8 cellular contexts compared by ENCODE assay signal in the genomic region with DNA sequence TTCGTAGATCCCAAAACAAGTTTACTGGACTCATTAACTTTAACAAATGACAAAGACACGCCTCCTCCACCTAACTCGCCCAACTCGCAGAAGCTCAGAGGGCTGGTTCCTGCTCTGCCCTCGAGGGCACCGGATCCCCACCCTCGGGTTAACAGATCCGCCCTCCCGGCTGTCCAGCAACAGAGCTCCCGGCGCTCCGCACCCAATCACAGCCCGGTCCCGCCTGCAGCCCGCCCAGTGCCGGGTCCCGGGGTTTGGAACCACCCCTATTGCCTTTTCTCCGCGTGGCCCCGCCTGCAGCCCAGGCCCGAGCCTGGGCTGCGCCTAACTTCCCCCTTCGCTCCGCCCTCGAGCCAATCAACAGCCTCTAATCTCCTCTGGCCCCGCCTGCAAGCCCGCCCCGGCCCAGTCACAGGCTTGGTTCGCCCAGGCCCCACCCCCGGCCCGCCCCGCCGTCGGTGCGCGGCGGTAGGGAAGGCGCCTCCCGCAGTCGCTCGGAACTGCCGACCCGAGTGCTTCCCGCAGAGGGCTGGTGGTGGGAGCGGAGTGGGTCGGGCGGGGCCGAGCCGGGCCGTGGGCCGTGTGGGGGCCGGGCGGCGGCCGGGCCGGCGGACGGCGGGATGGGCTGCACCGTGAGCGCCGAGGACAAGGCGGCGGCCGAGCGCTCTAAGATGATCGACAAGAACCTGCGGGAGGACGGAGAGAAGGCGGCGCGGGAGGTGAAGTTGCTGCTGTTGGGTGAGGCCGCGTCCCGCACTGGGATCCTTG. TPM values are rescaled to one million over a fixed set of nuclear protein-coding genes. Genes with fewer than 3 reads are reported as not detected.
DNase-seq lines count a peak whose midpoint lies in the region; ATAC-seq lines count a peak whose summit lies in the region.

A gene (plus strand): TSS at position 489 of the 768 bp plus-strand sequence. CDS start 132 bp downstream, at position 621.

- no peaks in the 10 kb centered on the region for H3K9me3 Mint-ChIP-seq in activated naive CD4-positive, alpha-beta T cell treated with anti-CD3 and anti-CD28 coated beads, Interleukin-2, amount 50 U/mL, for 72 hours

- peak within 1 kb of the TSS; percentile 71 for H3K4me3 ChIP-seq in GM08714 (ENCODE audit: low read length)

- DNase-seq in NCI-H1092 treated with DMSO at 0.1 percent for 48 hours (lab: John Stamatoyannopoulos, UW) (peak; percentile 96), SKM-1 (lab: John Stamatoyannopoulos, UW; ENCODE audit: unreplicated experiment) (peak; percentile 98), globus pallidus (ENCODE audit: low spot score) (peak; percentile 100), occipital lobe (lab: John Stamatoyannopoulos, UW) (peak; percentile 99)
- peak; percentile 99 for DNase-seq in activated naive CD4-positive, alpha-beta T cell treated with anti-CD3 and anti-CD28 coated beads, Interleukin-2, amount 50 U/mL, for 72 hours (ENCODE audit: low spot score in 2 of 2)

- H3K27ac ChIP-seq in temporal lobe (ENCODE audit: low read depth, low read length) = peak within 1 kb of the TSS; percentile 86

- ATAC-seq in HG02610 (IDR thresholded peaks at IDR 0.05; ENCODE audit: unreplicated experiment) = peak; percentile 93
- ATAC-seq in activated naive CD4-positive, alpha-beta T cell treated with anti-CD3 and anti-CD28 coated beads, Interleukin-2, amount 50 U/mL, for 72 hours = peak; percentile 91 to 94

- H3K36me3 Mint-ChIP-seq in activated naive CD4-positive, alpha-beta T cell treated with anti-CD3 and anti-CD28 coated beads, Interleukin-2, amount 50 U/mL, for 72 hours = peaks cover 21 to 28% of the 10 kb centered on the region in 2 donors

- H3K27ac Mint-ChIP-seq in activated naive CD4-positive, alpha-beta T cell treated with anti-CD3 and anti-CD28 coated beads, Interleukin-2, amount 50 U/mL, for 72 hours = peak within 1 kb of the TSS; percentile 91 to 98

RNA-seq across cellular contexts. Expression of the gene that starts here (rescaled TPM):
- 100 to 1,000 TPM; 313 to 349 TPM for total RNA-seq in activated naive CD4-positive, alpha-beta T cell treated with anti-CD3 and anti-CD28 coated beads, Interleukin-2, amount 50 U/mL, for 72 hours
- total RNA-seq in occipital lobe = 84.5 TPM
- total RNA-seq in temporal lobe = 83.1 TPM

Comparison
In these comparisons a context has a peak if more than half of its experiments do, and no peak if none do; other contexts are left out.
1. Peak in every context shown above with its lines: DNase-seq, ATAC-seq, H3K4me3 ChIP-seq and H3K27ac ChIP-seq.